ENCODE assay signal across 8 cellular contexts in genomic region chr20:49323622-49324238, GRCh38. TPM values are rescaled to one million over a fixed set of nuclear protein-coding genes. Genes with fewer than 3 reads are reported as not detected.
DNase-seq lines count a peak whose midpoint lies in the region; ATAC-seq, FAIRE-seq and TF ChIP-seq lines count a peak whose summit lies in the region.

No MANE protein-coding gene starts in this region.

- H3K4me3 ChIP-seq in left ventricle myocardium inferior (no peak overlapping the region), small intestine (ENCODE audit: low read depth in 1 of 2, low read length in 2 of 2) (no peak overlapping the region)

- H3K36me3 Mint-ChIP-seq in activated CD4-positive, alpha-beta memory T cell treated with anti-CD3 and anti-CD28 coated beads for 36 hours: no peaks in the 10 kb centered on the region

- no peak for TF ChIP-seq CTCF in left ventricle myocardium inferior (IDR thresholded peaks at IDR 0.05; ENCODE audit: borderline replicate concordance)

- no peaks in the 10 kb centered on the region for H3K9me3 Mint-ChIP-seq in activated CD4-positive, alpha-beta memory T cell treated with anti-CD3 and anti-CD28 coated beads for 36 hours

- peaks cover 26% of the 10 kb centered on the region for H3K27me3 Mint-ChIP-seq in activated CD4-positive, alpha-beta memory T cell treated with anti-CD3 and anti-CD28 coated beads for 36 hours

- WGBS in small intestine, 3 donors: 46 to 67% (median 59%) methylated on average over 9 of the region's 9 CpGs

- DNase-seq in Right ventricle myocardium superior (no peak), left ventricle myocardium inferior (no peak), NAMALWA (ENCODE audit: low spot score) (peak; percentile 45), fibroblast of the conjunctiva (ENCODE audit: low read depth) (peak; percentile 39), small intestine (peak; percentile 36)
- DNase-seq in activated CD4-positive, alpha-beta memory T cell treated with anti-CD3 and anti-CD28 coated beads for 36 hours: peak; percentile 48

- H3K9me3 ChIP-seq in left ventricle myocardium inferior (replicated peaks) (no peaks in the 10 kb centered on the region), small intestine (ENCODE audit: control insufficient read depth, low read depth) (no peaks in the 10 kb centered on the region)

- POLR2A ChIA-PET in activated CD4-positive, alpha-beta memory T cell treated with anti-CD3 and anti-CD28 coated beads for 36 hours (lab: Charles Lee): interaction anchor here (0.9 kb wide), 1 partner anchor 14 kb away, joined by 3 read pairs; no protein-coding TSS in a partner anchor

- H3K36me3 ChIP-seq in left ventricle myocardium inferior (no peaks in the 10 kb centered on the region), small intestine (ENCODE audit: control insufficient read depth in 2 of 2, insufficient read depth in 2 of 2, low read length in 2 of 2) (no peaks in the 10 kb centered on the region)

- H3K27me3 ChIP-seq in left ventricle myocardium inferior (ENCODE audit: low read depth): peaks cover 77% of the 10 kb centered on the region
- H3K27me3 ChIP-seq in small intestine (ENCODE audit: control insufficient read depth in 2 of 2, insufficient read depth in 2 of 2, low read length in 2 of 2): peaks cover 3 to 9% of the 10 kb centered on the region in 2 donors

- FAIRE-seq in small intestine (lab: Jason Lieb, UNC): no peak

- H3K27ac Mint-ChIP-seq in activated CD4-positive, alpha-beta memory T cell treated with anti-CD3 and anti-CD28 coated beads for 36 hours: peak overlapping the region; percentile 69

- H3K4me1 ChIP-seq in left ventricle myocardium inferior (peaks cover 8% of the 10 kb centered on the region), small intestine (ENCODE audit: control insufficient read depth in 2 of 2, insufficient read depth in 1 of 2, low read depth in 1 of 2, low read length in 1 of 2) (no peaks in the 10 kb centered on the region)

- H3K27ac ChIP-seq in left ventricle myocardium inferior (replicated peaks) (no peak overlapping the region), small intestine (ENCODE audit: low read depth in 1 of 2, low read length in 1 of 2) (no peak overlapping the region)

- H3K4me3 Mint-ChIP-seq in activated CD4-positive, alpha-beta memory T cell treated with anti-CD3 and anti-CD28 coated beads for 36 hours: peak overlapping the region; percentile 24

- peaks cover 26% of the 10 kb centered on the region for H3K4me1 Mint-ChIP-seq in activated CD4-positive, alpha-beta memory T cell treated with anti-CD3 and anti-CD28 coated beads for 36 hours (ENCODE audit: low read depth)

- ATAC-seq in Right ventricle myocardium superior (ENCODE audit: poor library complexity) (peak; percentile 36), GM19324 (IDR thresholded peaks at IDR 0.05; ENCODE audit: low FRiP score, unreplicated experiment) (no peak), GM19035 (IDR thresholded peaks at IDR 0.05; ENCODE audit: unreplicated experiment) (no peak)

- intact Hi-C loops in Right ventricle myocardium superior (cut with DNase I) (no loop called here), left ventricle myocardium inferior (cut with micrococcal nuclease) (no loop called here)
- intact Hi-C loops in activated CD4-positive, alpha-beta memory T cell treated with anti-CD3 and anti-CD28 coated beads for 36 hours (cut with micrococcal nuclease): loop anchor here (1.0 to 5.0 kb wide), 2 partner anchors 77 to 269 kb away; no protein-coding TSS in a partner anchor

- CTCF ChIA-PET in activated CD4-positive, alpha-beta memory T cell treated with anti-CD3 and anti-CD28 coated beads for 36 hours (lab: Charles Lee): interaction anchor here (0.6 to 1.9 kb wide), 2 partner anchors 11 to 77 kb away, joined by 3 to 12 read pairs; no protein-coding TSS in a partner anchor

RNA-seq across cellular contexts. Expression of gene ZNFX1, which starts 45.9 kb away (rescaled TPM):
- 19.8 TPM for total RNA-seq in Right ventricle myocardium superior
- total RNA-seq in left ventricle myocardium inferior: 22.2 TPM
- 10 to 100 TPM; 42.5 to 45.3 TPM for total RNA-seq in activated CD4-positive, alpha-beta memory T cell treated with anti-CD3 and anti-CD28 coated beads for 36 hours
- 10 to 100 TPM in 2 of 3 donors, 1 to 10 TPM in 1; 9.9 to 13.4 (median 11.9) TPM for polyA plus RNA-seq in small intestine

Comparison
In these comparisons a context has a peak if more than half of its experiments do, and no peak if none do; other contexts are left out.
1. DNase-seq: peak in NAMALWA (single experiment), activated CD4-positive, alpha-beta memory T cell treated with anti-CD3 and anti-CD28 coated beads for 36 hours (single experiment), fibroblast of the conjunctiva (single experiment) and small intestine (single experiment); none in Right ventricle myocardium superior (single experiment) and left ventricle myocardium inferior (single experiment).